Comparison of ENCODE assay signal across 13 cellular contexts in the genomic region with DNA sequence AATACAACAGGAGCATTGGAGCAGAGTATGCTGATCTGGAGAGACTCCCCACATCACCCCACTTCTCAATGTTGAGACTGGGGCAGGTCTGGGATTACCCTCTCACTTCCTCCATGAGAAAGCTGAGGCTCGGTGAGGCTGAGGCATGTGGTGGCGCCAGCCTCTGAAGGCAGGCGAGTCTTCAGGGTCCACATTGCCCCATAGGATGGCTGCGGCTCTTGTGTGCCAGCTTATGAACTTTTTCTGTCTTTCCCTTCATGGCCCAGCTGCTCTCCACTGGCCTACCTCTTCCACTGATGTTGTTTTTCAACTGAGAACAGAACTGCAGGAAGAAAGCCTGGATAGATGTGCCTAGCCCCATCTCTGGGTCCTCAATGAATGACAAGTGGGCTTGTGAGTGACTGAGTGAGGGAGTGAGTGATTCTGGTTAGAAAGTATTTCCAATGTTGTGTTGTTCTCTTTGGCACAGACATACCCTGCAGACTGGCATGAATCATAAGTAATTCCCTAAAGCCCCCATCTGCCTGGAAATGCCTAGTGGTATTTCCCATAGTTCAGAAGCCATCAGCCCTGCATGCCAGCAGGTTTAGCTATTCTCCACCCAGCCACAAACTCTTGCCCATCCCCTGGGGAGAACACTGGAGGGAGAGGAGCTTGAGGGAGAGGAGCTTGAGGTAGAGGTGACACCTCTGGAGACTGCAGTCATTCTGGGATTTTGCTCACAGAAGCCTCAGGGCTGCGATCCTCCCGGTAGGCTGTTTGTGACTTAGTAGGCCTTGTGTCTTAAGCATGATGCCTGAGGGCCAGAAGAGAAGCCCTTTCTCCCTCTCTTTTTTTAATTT. TPM values are rescaled to one million over a fixed set of nuclear protein-coding genes. Genes with fewer than 3 reads are reported as not detected.
DNase-seq lines count a peak whose midpoint lies in the region; ATAC-seq and TF ChIP-seq lines count a peak whose summit lies in the region.
"Had no signal": no experiment of that assay in that cellular context is flagged by ENCODE, and none has a peak within 500 bp of the region (broad histone marks: within the 10 kb centered on the region; RNA-seq: fewer than 3 reads in every experiment).

No MANE protein-coding gene starts in this region.

- H3K36me3 ChIP-seq in mesenchymal stem cell (ENCODE audit: control insufficient read depth in 1 of 2, insufficient read depth in 2 of 2, low read depth in 1 of 2, low read length in 2 of 2) = no peaks in the 10 kb centered on the region
- H3K36me3 ChIP-seq: upper lobe of right lung had no signal

- H3K27ac Mint-ChIP-seq in chondrocyte (ENCODE audit: unreplicated experiment) = peak overlapping the region; percentile 96
- no peak overlapping the region for H3K27ac Mint-ChIP-seq in activated naive CD4-positive, alpha-beta T cell treated with anti-CD3 and anti-CD28 coated beads, Interleukin-2, amount 10 ng/mL, durations not matched to agents 7 days and 5 days
- H3K27ac Mint-ChIP-seq: naive thymus-derived CD4-positive, alpha-beta T cell had no signal

- no peak overlapping the region for H3K4me2 ChIP-seq in mesenchymal stem cell (ENCODE audit: low read length, poor library complexity, severe bottlenecking)

- no peaks in the 10 kb centered on the region for H3K36me3 Mint-ChIP-seq in chondrocyte (ENCODE audit: low read depth)
- H3K36me3 Mint-ChIP-seq in activated naive CD4-positive, alpha-beta T cell treated with anti-CD3 and anti-CD28 coated beads, Interleukin-2, amount 10 ng/mL, durations not matched to agents 7 days and 5 days = no peaks in the 10 kb centered on the region
- H3K36me3 Mint-ChIP-seq: naive thymus-derived CD4-positive, alpha-beta T cell had no signal

- peaks cover 40% of the 10 kb centered on the region for H3K4me1 ChIP-seq in mesenchymal stem cell (ENCODE audit: control insufficient read depth, insufficient read depth, low read depth, low read length)

- peaks cover 65% of the 10 kb centered on the region for H3K4me1 Mint-ChIP-seq in chondrocyte (ENCODE audit: low read depth)
- no peaks in the 10 kb centered on the region for H3K4me1 Mint-ChIP-seq in activated naive CD4-positive, alpha-beta T cell treated with anti-CD3 and anti-CD28 coated beads, Interleukin-2, amount 10 ng/mL, durations not matched to agents 7 days and 5 days

- H4K91ac ChIP-seq in mesenchymal stem cell (ENCODE audit: low read length) = peak overlapping the region; percentile 43

- peak overlapping the region; percentile 4 for H4K8ac ChIP-seq in mesenchymal stem cell (ENCODE audit: low read length)

- DNase-seq in ACHN (peak; percentile 71), M059J (ENCODE audit: low read depth) (peak; percentile 94), chondrocyte (ENCODE audit: low spot score) (no peak), mesenchymal stem cell (no peak), AG08396 (ENCODE audit: low spot score) (no peak), NCI-H1694 treated with DMSO at 0.1 percent for 48 hours (lab: John Stamatoyannopoulos, UW) (no peak)
- DNase-seq in activated naive CD4-positive, alpha-beta T cell treated with anti-CD3 and anti-CD28 coated beads, Interleukin-2, amount 10 ng/mL, durations not matched to agents 7 days and 5 days = no peak
- DNase-seq: AML-193; naive thymus-derived CD4-positive, alpha-beta T cell; NCI-H510A; upper lobe of right lung had no signal

- CTCF ChIA-PET in activated naive CD4-positive, alpha-beta T cell treated with anti-CD3 and anti-CD28 coated beads, Interleukin-2, amount 10 ng/mL, durations not matched to agents 7 days and 5 days (lab: Charles Lee) = no interaction called here

- H3K4me3 Mint-ChIP-seq in chondrocyte (ENCODE audit: unreplicated experiment) = no peak overlapping the region
- H3K4me3 Mint-ChIP-seq in activated naive CD4-positive, alpha-beta T cell treated with anti-CD3 and anti-CD28 coated beads, Interleukin-2, amount 10 ng/mL, durations not matched to agents 7 days and 5 days = no peak overlapping the region
- H3K4me3 Mint-ChIP-seq: naive thymus-derived CD4-positive, alpha-beta T cell had no signal

- H3K23ac ChIP-seq in mesenchymal stem cell (ENCODE audit: low read length in 2 of 2) = no peak overlapping the region

- H3K9me3 ChIP-seq in mesenchymal stem cell (ENCODE audit: control insufficient read depth, low read length) = no peaks in the 10 kb centered on the region
- H3K9me3 ChIP-seq: upper lobe of right lung had no signal

- H3K9me3 Mint-ChIP-seq in chondrocyte (ENCODE audit: low read depth) = no peaks in the 10 kb centered on the region
- H3K9me3 Mint-ChIP-seq in activated naive CD4-positive, alpha-beta T cell treated with anti-CD3 and anti-CD28 coated beads, Interleukin-2, amount 10 ng/mL, durations not matched to agents 7 days and 5 days = no peaks in the 10 kb centered on the region

- H2BK15ac ChIP-seq in mesenchymal stem cell (ENCODE audit: low read depth, poor library complexity, severe bottlenecking) = no peak overlapping the region

- 96% methylated on average over 4 of the region's 6 CpGs for WGBS in mesenchymal stem cell

- TF ChIP-seq CTCF in chondrocyte (IDR thresholded peaks at IDR 0.05) = no peak

- no peak overlapping the region for H3K14ac ChIP-seq in mesenchymal stem cell (ENCODE audit: low read length in 2 of 2)

- no peak overlapping the region for H3K4ac ChIP-seq in mesenchymal stem cell (ENCODE audit: low read depth in 1 of 2, low read length in 2 of 2)

- peak overlapping the region; percentile 43 for H3K9ac ChIP-seq in mesenchymal stem cell (ENCODE audit: low read length)

- no peaks in the 10 kb centered on the region for H3K27me3 Mint-ChIP-seq in chondrocyte (ENCODE audit: low read depth)
- peaks cover 53% of the 10 kb centered on the region for H3K27me3 Mint-ChIP-seq in activated naive CD4-positive, alpha-beta T cell treated with anti-CD3 and anti-CD28 coated beads, Interleukin-2, amount 10 ng/mL, durations not matched to agents 7 days and 5 days

- peak overlapping the region; percentile 99 for H2AK5ac ChIP-seq in mesenchymal stem cell (ENCODE audit: low read length, severe bottlenecking)

- H2BK120ac ChIP-seq in mesenchymal stem cell (ENCODE audit: low read depth, low read length) = peak overlapping the region; percentile 11

- no peaks in the 10 kb centered on the region for H3K79me1 ChIP-seq in mesenchymal stem cell (replicated peaks; ENCODE audit: low read length, poor library complexity, severe bottlenecking)

- no peak for ATAC-seq in HG02759 (IDR thresholded peaks at IDR 0.05; ENCODE audit: unreplicated experiment)
- ATAC-seq: naive thymus-derived CD4-positive, alpha-beta T cell; upper lobe of right lung had no signal

- peak overlapping the region in 1 of 2 experiments; percentile 59 for H3K18ac ChIP-seq in mesenchymal stem cell (ENCODE audit: low read depth in 1 of 2, low read length in 2 of 2)

- in situ Hi-C loops in ACHN (cut with HindIII; ENCODE audit: low pct_ligation_motif_present, low pct_unique_long_range_greater_than_20kb, low sequenced_read_pairs) = no loop called here

- H2BK5ac ChIP-seq in mesenchymal stem cell (ENCODE audit: low read depth, low read length, poor library complexity, severe bottlenecking) = peak overlapping the region; percentile 53

- no peak overlapping the region for H2AFZ ChIP-seq in mesenchymal stem cell (ENCODE audit: low read depth, low read length)

- peak overlapping the region; percentile 32 for H3K27ac ChIP-seq in mesenchymal stem cell (ENCODE audit: low read length, poor library complexity, severe bottlenecking)
- H3K27ac ChIP-seq: upper lobe of right lung had no signal

- H3K27me3 ChIP-seq in mesenchymal stem cell (ENCODE audit: control insufficient read depth in 1 of 2, insufficient read depth in 1 of 2, low read length in 2 of 2) = no peaks in the 10 kb centered on the region
- H3K27me3 ChIP-seq: upper lobe of right lung had no signal

- no peak overlapping the region for H3K4me3 ChIP-seq in mesenchymal stem cell (ENCODE audit: insufficient read depth in 1 of 2, low read depth in 1 of 2, low read length in 2 of 2)
- H3K4me3 ChIP-seq: skin epidermis, upper lobe of right lung had no signal

- H2BK12ac ChIP-seq in mesenchymal stem cell (ENCODE audit: low read length in 2 of 2) = peak overlapping the region; percentile 49 to 74

RNA-seq across cellular contexts. Expression of a gene that starts 56.9 kb away (rescaled TPM):
- total RNA-seq in M059J (2014; rRNA removed; shearing (Covaris generic)) = 71.9 and 96.1 TPM in 2 replicates
- total RNA-seq in chondrocyte = 145 to 259 TPM (median 256 TPM) in 3 replicates
- polyA plus RNA-seq in mesenchymal stem cell (2013, experiment 1 of 2) = 16.1 TPM
- polyA plus RNA-seq in mesenchymal stem cell (2013, experiment 2 of 2) = 15.4 TPM
- total RNA-seq: naive thymus-derived CD4-positive, alpha-beta T cell had no signal

Comparison
In these comparisons a context has a peak if more than half of its experiments do, and no peak if none do; other contexts are left out.
1. DNase-seq: peak in ACHN (single experiment) and M059J (single experiment); none in chondrocyte (single experiment), mesenchymal stem cell (single experiment), AG08396 (single experiment), NCI-H1694 treated with DMSO at 0.1 percent for 48 hours (single experiment) and activated naive CD4-positive, alpha-beta T cell treated with anti-CD3 and anti-CD28 coated beads, Interleukin-2, amount 10 ng/mL, durations not matched to agents 7 days and 5 days (single experiment).